Comparison of ENCODE assay signal across 15 cellular contexts in genomic region chr7:139018910-139019309, GRCh38. TPM values are rescaled to one million over a fixed set of nuclear protein-coding genes. Genes with fewer than 3 reads are reported as not detected.
"Had no signal": no experiment of that assay in that cellular context is flagged by ENCODE, and none has a peak within 500 bp of the region (broad histone marks: within the 10 kb centered on the region; RNA-seq: fewer than 3 reads in every experiment).

No MANE protein-coding gene starts in this region.

- H3K27me3 ChIP-seq: heart left ventricle, neutrophil, tibial nerve had no signal

- H3K36me3 ChIP-seq: neutrophil had no signal

- H3K9me3 ChIP-seq: heart left ventricle, neutrophil, tibial nerve had no signal

- H3K4me3 ChIP-seq: dorsolateral prefrontal cortex, heart left ventricle, smooth muscle cell, tibial nerve had no signal

- DNase-seq: cortex of kidney; dorsolateral prefrontal cortex; effector memory CD4-positive, alpha-beta T cell; heart left ventricle; hippocampal formation; mesendoderm; naive thymus-derived CD4-positive, alpha-beta T cell; posterior cingulate gyrus; stimulated activated CD4-positive, alpha-beta T cell treated with anti-CD3 and anti-CD28 coated beads, Interleukin-4, amount 100 ng/mL, for 1 hour; stimulated activated CD8-positive, alpha-beta memory T cell treated with anti-CD3 and anti-CD28 coated beads, Interleukin-4, amount 100 ng/mL, for 48 hours had no signal

- H3K27ac ChIP-seq: dorsolateral prefrontal cortex, heart left ventricle, neutrophil, tibial nerve had no signal

- H3K4me2 ChIP-seq: smooth muscle cell had no signal

RNA-seq across cellular contexts. Expression of gene ZC3HAV1L, which starts 16.9 kb away (rescaled TPM):
- total RNA-seq: osteocyte had no signal
- polyA plus RNA-seq: neural cell had no signal

RNA-seq across cellular contexts. Expression of gene KIAA1549, which starts 37.7 kb away (rescaled TPM):
- polyA plus RNA-seq: naive thymus-derived CD4-positive, alpha-beta T cell had no signal
